Comparison of ENCODE assay signal across 1 cellular context in the genomic region with DNA sequence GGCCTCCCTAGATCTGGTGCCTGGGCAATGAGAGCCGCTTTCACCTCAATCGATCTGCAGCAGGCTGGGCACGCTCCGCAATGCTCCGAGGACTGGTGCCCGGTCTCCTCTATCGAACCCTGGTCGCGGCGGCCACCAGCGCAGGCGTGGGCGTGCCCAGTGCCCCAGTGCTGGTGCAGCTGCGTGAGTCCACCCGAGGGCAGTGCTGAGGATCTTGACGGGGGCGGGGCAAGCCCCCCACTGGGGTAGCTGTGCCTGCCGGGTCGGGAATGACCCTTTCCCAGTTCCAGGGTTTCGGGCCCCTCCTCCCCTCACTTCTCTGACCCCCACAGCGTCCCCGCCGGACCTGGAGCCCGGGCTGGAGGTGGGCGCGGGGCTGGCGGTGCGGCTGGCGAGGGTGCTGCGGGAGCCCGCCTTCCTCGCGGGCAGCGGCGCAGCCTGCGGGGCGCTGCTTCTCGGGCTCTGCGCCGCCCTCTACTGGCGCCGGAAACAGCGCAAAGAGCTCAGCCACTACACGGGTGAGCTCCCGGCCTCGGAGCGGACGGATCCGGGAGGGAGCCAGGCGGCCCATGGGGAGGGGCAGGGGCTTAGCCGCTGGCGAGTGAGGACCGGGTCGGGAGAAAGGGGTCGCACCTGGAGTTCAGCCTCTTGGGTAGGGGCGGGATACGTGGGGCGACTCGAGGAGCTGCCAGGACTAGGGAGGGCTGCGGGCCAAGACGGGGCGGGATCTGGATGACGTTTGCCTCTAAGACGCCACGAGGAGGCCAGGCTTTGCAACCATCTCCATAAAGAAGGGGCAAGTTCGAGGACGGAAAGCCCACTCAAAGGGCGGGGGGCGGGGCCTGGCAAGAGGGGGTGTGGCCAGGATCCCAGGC.
A peak's percentile ranks its signal among the peaks of the same experiment; 100 is the strongest.
TF ChIP-seq lines count a peak whose summit lies in the region.

No MANE protein-coding gene starts in this region.

TF ChIP-seq in K562, 482 proteins besides CTCF, POLR2A, EP300 and RAD21 (continued from another document and continues in another):
- TF ChIP-seq, protein P1, sequence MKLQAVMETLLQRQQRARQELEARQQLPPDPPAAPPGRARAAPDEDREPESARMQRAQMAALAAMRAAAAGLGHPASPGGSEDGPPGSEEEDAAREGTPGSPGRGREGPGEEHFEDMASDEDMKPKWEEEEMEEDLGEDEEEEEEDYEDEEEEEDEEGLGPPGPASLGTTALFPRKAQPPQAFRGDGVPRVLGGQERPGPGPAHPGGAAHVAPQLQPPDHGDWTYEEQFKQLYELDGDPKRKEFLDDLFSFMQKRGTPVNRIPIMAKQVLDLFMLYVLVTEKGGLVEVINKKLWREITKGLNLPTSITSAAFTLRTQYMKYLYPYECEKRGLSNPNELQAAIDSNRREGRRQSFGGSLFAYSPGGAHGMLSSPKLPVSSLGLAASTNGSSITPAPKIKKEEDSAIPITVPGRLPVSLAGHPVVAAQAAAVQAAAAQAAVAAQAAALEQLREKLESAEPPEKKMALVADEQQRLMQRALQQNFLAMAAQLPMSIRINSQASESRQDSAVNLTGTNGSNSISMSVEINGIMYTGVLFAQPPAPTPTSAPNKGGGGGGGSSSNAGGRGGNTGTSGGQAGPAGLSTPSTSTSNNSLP (IDR thresholded peaks at IDR 0.05; ENCODE audit: borderline replicate concordance, low read depth, low read length): no peak
- TF ChIP-seq, protein P2, sequence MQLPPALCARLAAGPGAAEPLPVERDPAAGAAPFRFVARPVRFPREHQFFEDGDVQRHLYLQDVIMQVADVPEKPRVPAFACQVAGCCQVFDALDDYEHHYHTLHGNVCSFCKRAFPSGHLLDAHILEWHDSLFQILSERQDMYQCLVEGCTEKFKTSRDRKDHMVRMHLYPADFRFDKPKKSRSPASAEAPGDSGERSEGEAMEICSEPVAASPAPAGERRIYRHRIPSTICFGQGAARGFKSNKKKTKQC (CRISPR knock-in tag; IDR thresholded peaks at IDR 0.05): 0 out of 2 replicates have a peak, but pooled peaks have one; percentile 31
- TF ChIP-seq BRCA1 (IDR thresholded peaks at IDR 0.05) (no peak), BRCA1 (CRISPR knock-in tag; IDR thresholded peaks at IDR 0.05) (no peak), SRSF1 (IDR thresholded peaks at IDR 0.05; ENCODE audit: low read depth, low read length) (no peak), SAFB (IDR thresholded peaks at IDR 0.05; ENCODE audit: borderline replicate concordance, low read depth, low read length) (0 out of 2 replicates have a peak, but pooled peaks have one; percentile 63), JUNB (CRISPR knock-in tag; conservative IDR thresholded peaks at IDR 0.05) (no peak), NR3C1 (CRISPR knock-in tag; IDR thresholded peaks at IDR 0.05) (no peak), KLF10 (CRISPR knock-in tag; IDR thresholded peaks at IDR 0.05) (no peak), BRD4 (IDR thresholded peaks at IDR 0.05) (no peak), LCOR (CRISPR knock-in tag; IDR thresholded peaks at IDR 0.05) (peak; percentile 70; the same call in 1 of the 2 replicates), KLF16 (IDR thresholded peaks at IDR 0.05) (no peak), NCOR1 (IDR thresholded peaks at IDR 0.05) (no peak), NONO (IDR thresholded peaks at IDR 0.05; ENCODE audit: low read depth in 2 of 2, low read length in 1 of 2) (peak in 1 of 2 experiments; percentile 12; a peak in 1 of 4 replicates), BRD9 (IDR thresholded peaks at IDR 0.05; ENCODE audit: low read depth, partially characterized antibody) (no peak), POLR2G (IDR thresholded peaks at IDR 0.05; ENCODE audit: low read depth, low read length) (peak; percentile 91), ZNF12 (CRISPR knock-in tag; IDR thresholded peaks at IDR 0.05) (peak; percentile 48; the same call in 1 of the 2 replicates), ZNF583 (CRISPR knock-in tag; IDR thresholded peaks at IDR 0.05) (no peak), PURB (CRISPR knock-in tag; IDR thresholded peaks at IDR 0.05; ENCODE audit: low read depth) (no peak), RB1 (IDR thresholded peaks at IDR 0.05; ENCODE audit: low read depth) (peak; percentile 94), RBM39 (optimal IDR thresholded peaks at IDR 0.05; ENCODE audit: low read depth, low read length) (no peak), FOXP1 (CRISPR knock-in tag; IDR thresholded peaks at IDR 0.05) (no peak), PTTG1 (tag; IDR thresholded peaks at IDR 0.05; ENCODE audit: low read depth) (no peak), NFIC (IDR thresholded peaks at IDR 0.05) (peak; percentile 85), TCF7L2 (IDR thresholded peaks at IDR 0.05; ENCODE audit: low read depth, low read length) (no peak), ARID2 (IDR thresholded peaks at IDR 0.05) (0 out of 2 replicates have a peak, but pooled peaks have one; percentile 47)
- TF ChIP-seq, protein P3, sequence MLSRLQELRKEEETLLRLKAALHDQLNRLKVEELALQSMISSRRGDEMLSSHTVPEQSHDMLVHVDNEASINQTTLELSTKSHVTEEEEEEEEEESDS (CRISPR knock-in tag; IDR thresholded peaks at IDR 0.05): no peak
- TF ChIP-seq, protein P4, sequence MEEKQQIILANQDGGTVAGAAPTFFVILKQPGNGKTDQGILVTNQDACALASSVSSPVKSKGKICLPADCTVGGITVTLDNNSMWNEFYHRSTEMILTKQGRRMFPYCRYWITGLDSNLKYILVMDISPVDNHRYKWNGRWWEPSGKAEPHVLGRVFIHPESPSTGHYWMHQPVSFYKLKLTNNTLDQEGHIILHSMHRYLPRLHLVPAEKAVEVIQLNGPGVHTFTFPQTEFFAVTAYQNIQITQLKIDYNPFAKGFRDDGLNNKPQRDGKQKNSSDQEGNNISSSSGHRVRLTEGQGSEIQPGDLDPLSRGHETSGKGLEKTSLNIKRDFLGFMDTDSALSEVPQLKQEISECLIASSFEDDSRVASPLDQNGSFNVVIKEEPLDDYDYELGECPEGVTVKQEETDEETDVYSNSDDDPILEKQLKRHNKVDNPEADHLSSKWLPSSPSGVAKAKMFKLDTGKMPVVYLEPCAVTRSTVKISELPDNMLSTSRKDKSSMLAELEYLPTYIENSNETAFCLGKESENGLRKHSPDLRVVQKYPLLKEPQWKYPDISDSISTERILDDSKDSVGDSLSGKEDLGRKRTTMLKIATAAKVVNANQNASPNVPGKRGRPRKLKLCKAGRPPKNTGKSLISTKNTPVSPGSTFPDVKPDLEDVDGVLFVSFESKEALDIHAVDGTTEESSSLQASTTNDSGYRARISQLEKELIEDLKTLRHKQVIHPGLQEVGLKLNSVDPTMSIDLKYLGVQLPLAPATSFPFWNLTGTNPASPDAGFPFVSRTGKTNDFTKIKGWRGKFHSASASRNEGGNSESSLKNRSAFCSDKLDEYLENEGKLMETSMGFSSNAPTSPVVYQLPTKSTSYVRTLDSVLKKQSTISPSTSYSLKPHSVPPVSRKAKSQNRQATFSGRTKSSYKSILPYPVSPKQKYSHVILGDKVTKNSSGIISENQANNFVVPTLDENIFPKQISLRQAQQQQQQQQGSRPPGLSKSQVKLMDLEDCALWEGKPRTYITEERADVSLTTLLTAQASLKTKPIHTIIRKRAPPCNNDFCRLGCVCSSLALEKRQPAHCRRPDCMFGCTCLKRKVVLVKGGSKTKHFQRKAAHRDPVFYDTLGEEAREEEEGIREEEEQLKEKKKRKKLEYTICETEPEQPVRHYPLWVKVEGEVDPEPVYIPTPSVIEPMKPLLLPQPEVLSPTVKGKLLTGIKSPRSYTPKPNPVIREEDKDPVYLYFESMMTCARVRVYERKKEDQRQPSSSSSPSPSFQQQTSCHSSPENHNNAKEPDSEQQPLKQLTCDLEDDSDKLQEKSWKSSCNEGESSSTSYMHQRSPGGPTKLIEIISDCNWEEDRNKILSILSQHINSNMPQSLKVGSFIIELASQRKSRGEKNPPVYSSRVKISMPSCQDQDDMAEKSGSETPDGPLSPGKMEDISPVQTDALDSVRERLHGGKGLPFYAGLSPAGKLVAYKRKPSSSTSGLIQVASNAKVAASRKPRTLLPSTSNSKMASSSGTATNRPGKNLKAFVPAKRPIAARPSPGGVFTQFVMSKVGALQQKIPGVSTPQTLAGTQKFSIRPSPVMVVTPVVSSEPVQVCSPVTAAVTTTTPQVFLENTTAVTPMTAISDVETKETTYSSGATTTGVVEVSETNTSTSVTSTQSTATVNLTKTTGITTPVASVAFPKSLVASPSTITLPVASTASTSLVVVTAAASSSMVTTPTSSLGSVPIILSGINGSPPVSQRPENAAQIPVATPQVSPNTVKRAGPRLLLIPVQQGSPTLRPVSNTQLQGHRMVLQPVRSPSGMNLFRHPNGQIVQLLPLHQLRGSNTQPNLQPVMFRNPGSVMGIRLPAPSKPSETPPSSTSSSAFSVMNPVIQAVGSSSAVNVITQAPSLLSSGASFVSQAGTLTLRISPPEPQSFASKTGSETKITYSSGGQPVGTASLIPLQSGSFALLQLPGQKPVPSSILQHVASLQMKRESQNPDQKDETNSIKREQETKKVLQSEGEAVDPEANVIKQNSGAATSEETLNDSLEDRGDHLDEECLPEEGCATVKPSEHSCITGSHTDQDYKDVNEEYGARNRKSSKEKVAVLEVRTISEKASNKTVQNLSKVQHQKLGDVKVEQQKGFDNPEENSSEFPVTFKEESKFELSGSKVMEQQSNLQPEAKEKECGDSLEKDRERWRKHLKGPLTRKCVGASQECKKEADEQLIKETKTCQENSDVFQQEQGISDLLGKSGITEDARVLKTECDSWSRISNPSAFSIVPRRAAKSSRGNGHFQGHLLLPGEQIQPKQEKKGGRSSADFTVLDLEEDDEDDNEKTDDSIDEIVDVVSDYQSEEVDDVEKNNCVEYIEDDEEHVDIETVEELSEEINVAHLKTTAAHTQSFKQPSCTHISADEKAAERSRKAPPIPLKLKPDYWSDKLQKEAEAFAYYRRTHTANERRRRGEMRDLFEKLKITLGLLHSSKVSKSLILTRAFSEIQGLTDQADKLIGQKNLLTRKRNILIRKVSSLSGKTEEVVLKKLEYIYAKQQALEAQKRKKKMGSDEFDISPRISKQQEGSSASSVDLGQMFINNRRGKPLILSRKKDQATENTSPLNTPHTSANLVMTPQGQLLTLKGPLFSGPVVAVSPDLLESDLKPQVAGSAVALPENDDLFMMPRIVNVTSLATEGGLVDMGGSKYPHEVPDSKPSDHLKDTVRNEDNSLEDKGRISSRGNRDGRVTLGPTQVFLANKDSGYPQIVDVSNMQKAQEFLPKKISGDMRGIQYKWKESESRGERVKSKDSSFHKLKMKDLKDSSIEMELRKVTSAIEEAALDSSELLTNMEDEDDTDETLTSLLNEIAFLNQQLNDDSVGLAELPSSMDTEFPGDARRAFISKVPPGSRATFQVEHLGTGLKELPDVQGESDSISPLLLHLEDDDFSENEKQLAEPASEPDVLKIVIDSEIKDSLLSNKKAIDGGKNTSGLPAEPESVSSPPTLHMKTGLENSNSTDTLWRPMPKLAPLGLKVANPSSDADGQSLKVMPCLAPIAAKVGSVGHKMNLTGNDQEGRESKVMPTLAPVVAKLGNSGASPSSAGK (IDR thresholded peaks at IDR 0.05): peak; percentile 82
- TF ChIP-seq, protein P5, sequence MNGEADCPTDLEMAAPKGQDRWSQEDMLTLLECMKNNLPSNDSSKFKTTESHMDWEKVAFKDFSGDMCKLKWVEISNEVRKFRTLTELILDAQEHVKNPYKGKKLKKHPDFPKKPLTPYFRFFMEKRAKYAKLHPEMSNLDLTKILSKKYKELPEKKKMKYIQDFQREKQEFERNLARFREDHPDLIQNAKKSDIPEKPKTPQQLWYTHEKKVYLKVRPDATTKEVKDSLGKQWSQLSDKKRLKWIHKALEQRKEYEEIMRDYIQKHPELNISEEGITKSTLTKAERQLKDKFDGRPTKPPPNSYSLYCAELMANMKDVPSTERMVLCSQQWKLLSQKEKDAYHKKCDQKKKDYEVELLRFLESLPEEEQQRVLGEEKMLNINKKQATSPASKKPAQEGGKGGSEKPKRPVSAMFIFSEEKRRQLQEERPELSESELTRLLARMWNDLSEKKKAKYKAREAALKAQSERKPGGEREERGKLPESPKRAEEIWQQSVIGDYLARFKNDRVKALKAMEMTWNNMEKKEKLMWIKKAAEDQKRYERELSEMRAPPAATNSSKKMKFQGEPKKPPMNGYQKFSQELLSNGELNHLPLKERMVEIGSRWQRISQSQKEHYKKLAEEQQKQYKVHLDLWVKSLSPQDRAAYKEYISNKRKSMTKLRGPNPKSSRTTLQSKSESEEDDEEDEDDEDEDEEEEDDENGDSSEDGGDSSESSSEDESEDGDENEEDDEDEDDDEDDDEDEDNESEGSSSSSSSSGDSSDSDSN (IDR thresholded peaks at IDR 0.05; ENCODE audit: borderline replicate concordance in 1 of 2, low read depth in 2 of 2, low read length in 2 of 2): peak; percentile 79 to 93; a peak in 3 of 4 replicates
- TF ChIP-seq, protein P6, sequence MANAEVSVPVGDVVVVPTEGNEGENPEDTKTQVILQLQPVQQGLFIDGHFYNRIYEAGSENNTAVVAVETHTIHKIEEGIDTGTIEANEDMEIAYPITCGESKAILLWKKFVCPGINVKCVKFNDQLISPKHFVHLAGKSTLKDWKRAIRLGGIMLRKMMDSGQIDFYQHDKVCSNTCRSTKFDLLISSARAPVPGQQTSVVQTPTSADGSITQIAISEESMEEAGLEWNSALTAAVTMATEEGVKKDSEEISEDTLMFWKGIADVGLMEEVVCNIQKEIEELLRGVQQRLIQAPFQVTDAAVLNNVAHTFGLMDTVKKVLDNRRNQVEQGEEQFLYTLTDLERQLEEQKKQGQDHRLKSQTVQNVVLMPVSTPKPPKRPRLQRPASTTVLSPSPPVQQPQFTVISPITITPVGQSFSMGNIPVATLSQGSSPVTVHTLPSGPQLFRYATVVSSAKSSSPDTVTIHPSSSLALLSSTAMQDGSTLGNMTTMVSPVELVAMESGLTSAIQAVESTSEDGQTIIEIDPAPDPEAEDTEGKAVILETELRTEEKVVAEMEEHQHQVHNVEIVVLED (CRISPR knock-in tag; IDR thresholded peaks at IDR 0.05): 0 out of 2 replicates have a peak, but pooled peaks have one; percentile 6
- TF ChIP-seq, protein P7, sequence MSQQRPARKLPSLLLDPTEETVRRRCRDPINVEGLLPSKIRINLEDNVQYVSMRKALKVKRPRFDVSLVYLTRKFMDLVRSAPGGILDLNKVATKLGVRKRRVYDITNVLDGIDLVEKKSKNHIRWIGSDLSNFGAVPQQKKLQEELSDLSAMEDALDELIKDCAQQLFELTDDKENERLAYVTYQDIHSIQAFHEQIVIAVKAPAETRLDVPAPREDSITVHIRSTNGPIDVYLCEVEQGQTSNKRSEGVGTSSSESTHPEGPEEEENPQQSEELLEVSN (IDR thresholded peaks at IDR 0.05; ENCODE audit: borderline replicate concordance in 1 of 2, extremely low read depth in 1 of 2, insufficient read depth in 1 of 2, insufficient read length in 1 of 2, low read depth in 1 of 2, low read length in 1 of 2, poor library complexity in 1 of 2, severe bottlenecking in 1 of 2): peak; percentile 28 to 69
- TF ChIP-seq, protein P8, sequence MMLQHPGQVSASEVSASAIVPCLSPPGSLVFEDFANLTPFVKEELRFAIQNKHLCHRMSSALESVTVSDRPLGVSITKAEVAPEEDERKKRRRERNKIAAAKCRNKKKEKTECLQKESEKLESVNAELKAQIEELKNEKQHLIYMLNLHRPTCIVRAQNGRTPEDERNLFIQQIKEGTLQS (IDR thresholded peaks at IDR 0.05): no peak
- TF ChIP-seq, protein P8 (CRISPR knock-in tag; conservative IDR thresholded peaks at IDR 0.05): peak; percentile 69; the same call in 1 of the 2 replicates
- TF ChIP-seq, protein P9, sequence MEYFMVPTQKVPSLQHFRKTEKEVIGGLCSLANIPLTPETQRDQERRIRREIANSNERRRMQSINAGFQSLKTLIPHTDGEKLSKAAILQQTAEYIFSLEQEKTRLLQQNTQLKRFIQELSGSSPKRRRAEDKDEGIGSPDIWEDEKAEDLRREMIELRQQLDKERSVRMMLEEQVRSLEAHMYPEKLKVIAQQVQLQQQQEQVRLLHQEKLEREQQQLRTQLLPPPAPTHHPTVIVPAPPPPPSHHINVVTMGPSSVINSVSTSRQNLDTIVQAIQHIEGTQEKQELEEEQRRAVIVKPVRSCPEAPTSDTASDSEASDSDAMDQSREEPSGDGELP (CRISPR knock-in tag; IDR thresholded peaks at IDR 0.05; ENCODE audit: borderline replicate concordance): peak; percentile 48; the same call in 1 of the 2 replicates
